1 cellular context compared by ENCODE assay signal in the genomic region with DNA sequence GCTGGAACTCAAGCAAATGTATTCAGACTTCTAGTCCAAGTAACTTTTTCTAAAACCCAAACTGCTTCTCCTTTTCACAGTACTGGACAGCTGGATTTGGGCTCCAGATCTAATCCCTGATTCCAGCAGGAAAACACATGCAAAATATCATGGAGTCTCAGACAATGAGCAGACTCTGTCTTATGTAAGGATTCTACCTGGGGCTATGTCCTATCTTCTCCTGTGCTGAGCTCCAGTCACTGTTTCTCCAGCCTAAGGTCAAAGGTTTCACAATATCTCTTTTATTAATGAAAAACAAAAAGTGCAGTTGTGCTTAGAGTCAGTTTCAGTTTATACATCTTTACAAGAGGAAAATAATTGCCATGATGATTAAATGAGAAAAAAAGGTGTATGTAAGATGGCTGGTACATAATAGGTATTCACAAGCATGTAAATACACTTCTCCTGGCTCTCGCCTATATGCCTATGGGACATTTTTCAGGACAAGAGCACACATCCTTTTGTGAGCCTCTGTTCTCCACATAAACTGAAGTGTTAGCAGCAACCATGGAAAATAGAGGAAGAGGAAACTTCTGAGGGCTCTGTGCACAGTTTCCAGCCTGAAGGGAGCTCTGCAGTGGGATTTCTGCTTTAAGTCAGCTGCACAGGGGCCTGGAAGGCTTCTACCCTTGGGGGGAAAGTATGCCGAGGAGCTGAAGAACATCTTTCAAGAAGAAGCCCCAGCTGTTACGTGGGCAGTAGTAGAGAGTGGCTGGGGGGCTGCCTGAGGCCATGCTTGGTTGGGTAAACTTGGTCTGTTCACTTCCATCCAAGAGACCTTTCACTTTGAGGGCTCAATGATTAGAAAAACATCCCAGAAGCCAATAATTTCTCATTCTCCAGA.
A peak's percentile ranks its signal among the peaks of the same experiment; 100 is the strongest.
TF ChIP-seq lines count a peak whose summit lies in the region.

No MANE protein-coding gene starts in this region.

TF ChIP-seq in K562, 482 proteins besides CTCF, POLR2A, EP300 and RAD21 (continued from another document and continues in another):
- TF ChIP-seq, protein P1, sequence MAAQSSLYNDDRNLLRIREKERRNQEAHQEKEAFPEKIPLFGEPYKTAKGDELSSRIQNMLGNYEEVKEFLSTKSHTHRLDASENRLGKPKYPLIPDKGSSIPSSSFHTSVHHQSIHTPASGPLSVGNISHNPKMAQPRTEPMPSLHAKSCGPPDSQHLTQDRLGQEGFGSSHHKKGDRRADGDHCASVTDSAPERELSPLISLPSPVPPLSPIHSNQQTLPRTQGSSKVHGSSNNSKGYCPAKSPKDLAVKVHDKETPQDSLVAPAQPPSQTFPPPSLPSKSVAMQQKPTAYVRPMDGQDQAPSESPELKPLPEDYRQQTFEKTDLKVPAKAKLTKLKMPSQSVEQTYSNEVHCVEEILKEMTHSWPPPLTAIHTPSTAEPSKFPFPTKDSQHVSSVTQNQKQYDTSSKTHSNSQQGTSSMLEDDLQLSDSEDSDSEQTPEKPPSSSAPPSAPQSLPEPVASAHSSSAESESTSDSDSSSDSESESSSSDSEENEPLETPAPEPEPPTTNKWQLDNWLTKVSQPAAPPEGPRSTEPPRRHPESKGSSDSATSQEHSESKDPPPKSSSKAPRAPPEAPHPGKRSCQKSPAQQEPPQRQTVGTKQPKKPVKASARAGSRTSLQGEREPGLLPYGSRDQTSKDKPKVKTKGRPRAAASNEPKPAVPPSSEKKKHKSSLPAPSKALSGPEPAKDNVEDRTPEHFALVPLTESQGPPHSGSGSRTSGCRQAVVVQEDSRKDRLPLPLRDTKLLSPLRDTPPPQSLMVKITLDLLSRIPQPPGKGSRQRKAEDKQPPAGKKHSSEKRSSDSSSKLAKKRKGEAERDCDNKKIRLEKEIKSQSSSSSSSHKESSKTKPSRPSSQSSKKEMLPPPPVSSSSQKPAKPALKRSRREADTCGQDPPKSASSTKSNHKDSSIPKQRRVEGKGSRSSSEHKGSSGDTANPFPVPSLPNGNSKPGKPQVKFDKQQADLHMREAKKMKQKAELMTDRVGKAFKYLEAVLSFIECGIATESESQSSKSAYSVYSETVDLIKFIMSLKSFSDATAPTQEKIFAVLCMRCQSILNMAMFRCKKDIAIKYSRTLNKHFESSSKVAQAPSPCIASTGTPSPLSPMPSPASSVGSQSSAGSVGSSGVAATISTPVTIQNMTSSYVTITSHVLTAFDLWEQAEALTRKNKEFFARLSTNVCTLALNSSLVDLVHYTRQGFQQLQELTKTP (IDR thresholded peaks at IDR 0.05; ENCODE audit: low read depth in 1 of 2, partially characterized antibody in 2 of 2): no peak
- no peak for TF ChIP-seq SMARCB1 (IDR thresholded peaks at IDR 0.05; ENCODE audit: insufficient read length, low read depth)
- TF ChIP-seq TEAD2 (tag; IDR thresholded peaks at IDR 0.05): no peak
- no peak for TF ChIP-seq TEAD1 (CRISPR knock-in tag; IDR thresholded peaks at IDR 0.05)
- TF ChIP-seq BRD4 (IDR thresholded peaks at IDR 0.05): no peak
- no peak for TF ChIP-seq KDM1A (IDR thresholded peaks at IDR 0.05)
- TF ChIP-seq ZBTB1 (CRISPR knock-in tag; IDR thresholded peaks at IDR 0.05; ENCODE audit: borderline replicate concordance, low read depth): no peak
- TF ChIP-seq, protein P2, sequence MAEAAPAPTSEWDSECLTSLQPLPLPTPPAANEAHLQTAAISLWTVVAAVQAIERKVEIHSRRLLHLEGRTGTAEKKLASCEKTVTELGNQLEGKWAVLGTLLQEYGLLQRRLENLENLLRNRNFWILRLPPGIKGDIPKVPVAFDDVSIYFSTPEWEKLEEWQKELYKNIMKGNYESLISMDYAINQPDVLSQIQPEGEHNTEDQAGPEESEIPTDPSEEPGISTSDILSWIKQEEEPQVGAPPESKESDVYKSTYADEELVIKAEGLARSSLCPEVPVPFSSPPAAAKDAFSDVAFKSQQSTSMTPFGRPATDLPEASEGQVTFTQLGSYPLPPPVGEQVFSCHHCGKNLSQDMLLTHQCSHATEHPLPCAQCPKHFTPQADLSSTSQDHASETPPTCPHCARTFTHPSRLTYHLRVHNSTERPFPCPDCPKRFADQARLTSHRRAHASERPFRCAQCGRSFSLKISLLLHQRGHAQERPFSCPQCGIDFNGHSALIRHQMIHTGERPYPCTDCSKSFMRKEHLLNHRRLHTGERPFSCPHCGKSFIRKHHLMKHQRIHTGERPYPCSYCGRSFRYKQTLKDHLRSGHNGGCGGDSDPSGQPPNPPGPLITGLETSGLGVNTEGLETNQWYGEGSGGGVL (CRISPR knock-in tag; IDR thresholded peaks at IDR 0.05): no peak
- no peak for TF ChIP-seq NR2C1 (IDR thresholded peaks at IDR 0.05)
- peak; percentile 10; the same call in 1 of the 2 replicates for TF ChIP-seq NR2C1 (tag; IDR thresholded peaks at IDR 0.05)
- no peak for TF ChIP-seq HNRNPLL (IDR thresholded peaks at IDR 0.05; ENCODE audit: low read depth, low read length, poor library complexity, severe bottlenecking)
- TF ChIP-seq ZBTB7A (IDR thresholded peaks at IDR 0.05; ENCODE audit: borderline replicate concordance, control insufficient read depth, low read depth, low read length): no peak
- no peak for TF ChIP-seq ZNF212 (CRISPR knock-in tag; IDR thresholded peaks at IDR 0.05)
- TF ChIP-seq, protein P3, sequence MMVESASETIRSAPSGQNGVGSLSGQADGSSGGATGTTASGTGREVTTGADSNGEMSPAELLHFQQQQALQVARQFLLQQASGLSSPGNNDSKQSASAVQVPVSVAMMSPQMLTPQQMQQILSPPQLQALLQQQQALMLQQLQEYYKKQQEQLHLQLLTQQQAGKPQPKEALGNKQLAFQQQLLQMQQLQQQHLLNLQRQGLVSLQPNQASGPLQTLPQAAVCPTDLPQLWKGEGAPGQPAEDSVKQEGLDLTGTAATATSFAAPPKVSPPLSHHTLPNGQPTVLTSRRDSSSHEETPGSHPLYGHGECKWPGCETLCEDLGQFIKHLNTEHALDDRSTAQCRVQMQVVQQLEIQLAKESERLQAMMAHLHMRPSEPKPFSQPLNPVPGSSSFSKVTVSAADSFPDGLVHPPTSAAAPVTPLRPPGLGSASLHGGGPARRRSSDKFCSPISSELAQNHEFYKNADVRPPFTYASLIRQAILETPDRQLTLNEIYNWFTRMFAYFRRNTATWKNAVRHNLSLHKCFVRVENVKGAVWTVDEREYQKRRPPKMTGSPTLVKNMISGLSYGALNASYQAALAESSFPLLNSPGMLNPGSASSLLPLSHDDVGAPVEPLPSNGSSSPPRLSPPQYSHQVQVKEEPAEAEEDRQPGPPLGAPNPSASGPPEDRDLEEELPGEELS (CRISPR knock-in tag; IDR thresholded peaks at IDR 0.05; ENCODE audit: borderline replicate concordance): no peak
- no peak for TF ChIP-seq STAT5B (CRISPR knock-in tag; IDR thresholded peaks at IDR 0.05)
- TF ChIP-seq FOXK1 (CRISPR knock-in tag; IDR thresholded peaks at IDR 0.05; ENCODE audit: borderline replicate concordance): no peak
- TF ChIP-seq ELF2 (CRISPR knock-in tag; IDR thresholded peaks at IDR 0.05): no peak
- TF ChIP-seq, protein P4, sequence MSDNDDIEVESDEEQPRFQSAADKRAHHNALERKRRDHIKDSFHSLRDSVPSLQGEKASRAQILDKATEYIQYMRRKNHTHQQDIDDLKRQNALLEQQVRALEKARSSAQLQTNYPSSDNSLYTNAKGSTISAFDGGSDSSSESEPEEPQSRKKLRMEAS (CRISPR knock-in tag; IDR thresholded peaks at IDR 0.05): no peak
- TF ChIP-seq EZH2 (IDR thresholded peaks at IDR 0.05; ENCODE audit: borderline replicate concordance, low read depth, low read length): no peak
- no peak for TF ChIP-seq HMGN3 (IDR thresholded peaks at IDR 0.05; ENCODE audit: borderline replicate concordance, extremely low read depth, insufficient read length, low read depth, low read length)
- no peak for TF ChIP-seq STAG1 (CRISPR knock-in tag; IDR thresholded peaks at IDR 0.05; ENCODE audit: borderline replicate concordance)
- TF ChIP-seq ZNF644 (tag; IDR thresholded peaks at IDR 0.05; ENCODE audit: low read depth): 0 out of 2 replicates have a peak, but pooled peaks have one; percentile 45
- TF ChIP-seq SPI1 (IDR thresholded peaks at IDR 0.05; ENCODE audit: borderline replicate concordance, low read depth, low read length): peak; percentile 63; the same call in 1 of the 2 replicates
- no peak for TF ChIP-seq SMARCE1 (IDR thresholded peaks at IDR 0.05)
- TF ChIP-seq, protein P5, sequence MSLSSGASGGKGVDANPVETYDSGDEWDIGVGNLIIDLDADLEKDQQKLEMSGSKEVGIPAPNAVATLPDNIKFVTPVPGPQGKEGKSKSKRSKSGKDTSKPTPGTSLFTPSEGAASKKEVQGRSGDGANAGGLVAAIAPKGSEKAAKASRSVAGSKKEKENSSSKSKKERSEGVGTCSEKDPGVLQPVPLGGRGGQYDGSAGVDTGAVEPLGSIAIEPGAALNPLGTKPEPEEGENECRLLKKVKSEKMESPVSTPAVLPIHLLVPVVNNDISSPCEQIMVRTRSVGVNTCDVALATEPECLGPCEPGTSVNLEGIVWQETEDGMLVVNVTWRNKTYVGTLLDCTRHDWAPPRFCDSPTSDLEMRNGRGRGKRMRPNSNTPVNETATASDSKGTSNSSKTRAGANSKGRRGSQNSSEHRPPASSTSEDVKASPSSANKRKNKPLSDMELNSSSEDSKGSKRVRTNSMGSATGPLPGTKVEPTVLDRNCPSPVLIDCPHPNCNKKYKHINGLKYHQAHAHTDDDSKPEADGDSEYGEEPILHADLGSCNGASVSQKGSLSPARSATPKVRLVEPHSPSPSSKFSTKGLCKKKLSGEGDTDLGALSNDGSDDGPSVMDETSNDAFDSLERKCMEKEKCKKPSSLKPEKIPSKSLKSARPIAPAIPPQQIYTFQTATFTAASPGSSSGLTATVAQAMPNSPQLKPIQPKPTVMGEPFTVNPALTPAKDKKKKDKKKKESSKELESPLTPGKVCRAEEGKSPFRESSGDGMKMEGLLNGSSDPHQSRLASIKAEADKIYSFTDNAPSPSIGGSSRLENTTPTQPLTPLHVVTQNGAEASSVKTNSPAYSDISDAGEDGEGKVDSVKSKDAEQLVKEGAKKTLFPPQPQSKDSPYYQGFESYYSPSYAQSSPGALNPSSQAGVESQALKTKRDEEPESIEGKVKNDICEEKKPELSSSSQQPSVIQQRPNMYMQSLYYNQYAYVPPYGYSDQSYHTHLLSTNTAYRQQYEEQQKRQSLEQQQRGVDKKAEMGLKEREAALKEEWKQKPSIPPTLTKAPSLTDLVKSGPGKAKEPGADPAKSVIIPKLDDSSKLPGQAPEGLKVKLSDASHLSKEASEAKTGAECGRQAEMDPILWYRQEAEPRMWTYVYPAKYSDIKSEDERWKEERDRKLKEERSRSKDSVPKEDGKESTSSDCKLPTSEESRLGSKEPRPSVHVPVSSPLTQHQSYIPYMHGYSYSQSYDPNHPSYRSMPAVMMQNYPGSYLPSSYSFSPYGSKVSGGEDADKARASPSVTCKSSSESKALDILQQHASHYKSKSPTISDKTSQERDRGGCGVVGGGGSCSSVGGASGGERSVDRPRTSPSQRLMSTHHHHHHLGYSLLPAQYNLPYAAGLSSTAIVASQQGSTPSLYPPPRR (CRISPR knock-in tag; IDR thresholded peaks at IDR 0.05; ENCODE audit: borderline replicate concordance): no peak
- no peak for TF ChIP-seq NR2C2 (CRISPR knock-in tag; IDR thresholded peaks at IDR 0.05)
- peak; percentile 40 for TF ChIP-seq NR2C2 (tag; IDR thresholded peaks at IDR 0.05)
- no peak for TF ChIP-seq GATAD2A (IDR thresholded peaks at IDR 0.05)
- TF ChIP-seq CREB1 (IDR thresholded peaks at IDR 0.05): no peak
- TF ChIP-seq CREB1 (CRISPR knock-in tag; IDR thresholded peaks at IDR 0.05): no peak
- no peak for TF ChIP-seq HIVEP1 (CRISPR knock-in tag; IDR thresholded peaks at IDR 0.05)
- TF ChIP-seq ZNF146 (CRISPR knock-in tag; IDR thresholded peaks at IDR 0.05; ENCODE audit: unreplicated experiment): no peak
- TF ChIP-seq, protein P6, sequence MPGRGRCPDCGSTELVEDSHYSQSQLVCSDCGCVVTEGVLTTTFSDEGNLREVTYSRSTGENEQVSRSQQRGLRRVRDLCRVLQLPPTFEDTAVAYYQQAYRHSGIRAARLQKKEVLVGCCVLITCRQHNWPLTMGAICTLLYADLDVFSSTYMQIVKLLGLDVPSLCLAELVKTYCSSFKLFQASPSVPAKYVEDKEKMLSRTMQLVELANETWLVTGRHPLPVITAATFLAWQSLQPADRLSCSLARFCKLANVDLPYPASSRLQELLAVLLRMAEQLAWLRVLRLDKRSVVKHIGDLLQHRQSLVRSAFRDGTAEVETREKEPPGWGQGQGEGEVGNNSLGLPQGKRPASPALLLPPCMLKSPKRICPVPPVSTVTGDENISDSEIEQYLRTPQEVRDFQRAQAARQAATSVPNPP (IDR thresholded peaks at IDR 0.05; ENCODE audit: borderline replicate concordance, insufficient read depth, insufficient read length): no peak
- TF ChIP-seq PHB2 (IDR thresholded peaks at IDR 0.05; ENCODE audit: low read depth): no peak
- no peak for TF ChIP-seq ZNF274 (IDR thresholded peaks at IDR 0.05; ENCODE audit: borderline replicate concordance, low read depth, low read length)
- TF ChIP-seq ZNF175 (CRISPR knock-in tag; IDR thresholded peaks at IDR 0.05; ENCODE audit: low read depth): 0 out of 2 replicates have a peak, but pooled peaks have one; percentile 34
- no peak for TF ChIP-seq NFYB (IDR thresholded peaks at IDR 0.05; ENCODE audit: extremely low read depth, insufficient read length)
- TF ChIP-seq FOXA3 (CRISPR knock-in tag; conservative IDR thresholded peaks at IDR 0.05 in 1 of 2, IDR thresholded peaks at IDR 0.05 in 1 of 2): no peak
- no peak for TF ChIP-seq ZNF445 (CRISPR knock-in tag; IDR thresholded peaks at IDR 0.05; ENCODE audit: low read depth)
- no peak for TF ChIP-seq STAT5A (IDR thresholded peaks at IDR 0.05; ENCODE audit: borderline replicate concordance, low read length)
- TF ChIP-seq SAFB2 (IDR thresholded peaks at IDR 0.05; ENCODE audit: borderline replicate concordance, low read depth, low read length, severe bottlenecking): no peak
- TF ChIP-seq GABPB1 (CRISPR knock-in tag; IDR thresholded peaks at IDR 0.05): no peak
- TF ChIP-seq RBM17 (IDR thresholded peaks at IDR 0.05; ENCODE audit: borderline replicate concordance, low read depth, low read length): no peak
- TF ChIP-seq, protein P7, sequence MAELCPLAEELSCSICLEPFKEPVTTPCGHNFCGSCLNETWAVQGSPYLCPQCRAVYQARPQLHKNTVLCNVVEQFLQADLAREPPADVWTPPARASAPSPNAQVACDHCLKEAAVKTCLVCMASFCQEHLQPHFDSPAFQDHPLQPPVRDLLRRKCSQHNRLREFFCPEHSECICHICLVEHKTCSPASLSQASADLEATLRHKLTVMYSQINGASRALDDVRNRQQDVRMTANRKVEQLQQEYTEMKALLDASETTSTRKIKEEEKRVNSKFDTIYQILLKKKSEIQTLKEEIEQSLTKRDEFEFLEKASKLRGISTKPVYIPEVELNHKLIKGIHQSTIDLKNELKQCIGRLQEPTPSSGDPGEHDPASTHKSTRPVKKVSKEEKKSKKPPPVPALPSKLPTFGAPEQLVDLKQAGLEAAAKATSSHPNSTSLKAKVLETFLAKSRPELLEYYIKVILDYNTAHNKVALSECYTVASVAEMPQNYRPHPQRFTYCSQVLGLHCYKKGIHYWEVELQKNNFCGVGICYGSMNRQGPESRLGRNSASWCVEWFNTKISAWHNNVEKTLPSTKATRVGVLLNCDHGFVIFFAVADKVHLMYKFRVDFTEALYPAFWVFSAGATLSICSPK (IDR thresholded peaks at IDR 0.05; ENCODE audit: borderline replicate concordance): no peak
- TF ChIP-seq TAF7 (tag; IDR thresholded peaks at IDR 0.05): no peak
- TF ChIP-seq BRCA1 (IDR thresholded peaks at IDR 0.05): no peak
- TF ChIP-seq BRCA1 (CRISPR knock-in tag; IDR thresholded peaks at IDR 0.05): no peak
- TF ChIP-seq HNRNPK (IDR thresholded peaks at IDR 0.05; ENCODE audit: low read depth, low read length, poor library complexity, severe bottlenecking): no peak
- TF ChIP-seq ZBED1 (IDR thresholded peaks at IDR 0.05): no peak
- TF ChIP-seq CHCHD3 (CRISPR knock-in tag; IDR thresholded peaks at IDR 0.05): no peak
- TF ChIP-seq ZNF436 (CRISPR knock-in tag; IDR thresholded peaks at IDR 0.05): no peak
- no peak for TF ChIP-seq WHSC1 (IDR thresholded peaks at IDR 0.05; ENCODE audit: low read length)
